Comparison of ENCODE assay signal across 8 cellular contexts in genomic region chr13:38348890-38349289, GRCh38. TPM values are rescaled to one million over a fixed set of nuclear protein-coding genes. Genes with fewer than 3 reads are reported as not detected.
A peak's percentile ranks its signal among the peaks of the same experiment; 100 is the strongest.
DNase-seq lines count a peak whose midpoint lies in the region; ATAC-seq, FAIRE-seq and TF ChIP-seq lines count a peak whose summit lies in the region.

No MANE protein-coding gene starts in this region.

- peak; percentile 19 for ATAC-seq in GM21723 (IDR thresholded peaks at IDR 0.05; ENCODE audit: unreplicated experiment)
- ATAC-seq in gastroesophageal sphincter = no peak

- H3K4me3 ChIP-seq in gastroesophageal sphincter = peak overlapping the region; percentile 73 to 77

- 1 to 2% methylated on average over 10 to 11 of the region's 11 CpGs for WGBS in gastroesophageal sphincter (ENCODE audit: low coverage in 1 of 2), 2 donors

- peak overlapping the region; percentile 72 to 95 (median 89) for H3K27ac ChIP-seq in gastroesophageal sphincter

- H3K4me1 ChIP-seq in gastroesophageal sphincter = peaks cover 5 to 30% (median 6%) of the 10 kb centered on the region in 3 donors

- no peak for TF ChIP-seq POLR2A in gastroesophageal sphincter (IDR thresholded peaks at IDR 0.05)

- TF ChIP-seq EP300 in gastroesophageal sphincter (IDR thresholded peaks at IDR 0.05) = no peak

- no peaks in the 10 kb centered on the region for H3K27me3 ChIP-seq in gastroesophageal sphincter

- intact Hi-C loops in posterior vena cava (cut with DNase I) = no loop called here

- TF ChIP-seq CTCF in gastroesophageal sphincter (IDR thresholded peaks at IDR 0.05) = no peak
- no peak for TF ChIP-seq CTCF in D721Med (IDR thresholded peaks at IDR 0.05; ENCODE audit: insufficient read depth, missing control alignments)

- H3K36me3 ChIP-seq in gastroesophageal sphincter = no peaks in the 10 kb centered on the region

- FAIRE-seq in D721Med (lab: Jason Lieb, UNC) = no peak

- no peaks in the 10 kb centered on the region for H3K9me3 ChIP-seq in gastroesophageal sphincter

- in situ Hi-C loops in KBM-7 (cut with MboI; ENCODE audit: low pct_unique_long_range_greater_than_20kb, low sequenced_read_pairs) = no loop called here

- peak; percentile 11 for DNase-seq in GM04503 (ENCODE audit: low read depth)
- peak; percentile 63 for DNase-seq in KG1 (lab: John Stamatoyannopoulos, UW)
- DNase-seq in activated T-cell treated with anti-CD3 and anti-CD28 coated beads for 48 hours (ENCODE audit: low read depth) = peak; percentile 6
- peak; percentile 31 for DNase-seq in posterior vena cava (ENCODE audit: low spot score)
- no peak for DNase-seq in D721Med (ENCODE audit: insufficient read length, low spot score)
- no peak for DNase-seq in KBM-7

RNA-seq across cellular contexts. Expression of gene UFM1, which starts 0.8 kb away (rescaled TPM):
- total RNA-seq in gastroesophageal sphincter (10 to 100 TPM; 37.9 to 66.2 (median 55.0) TPM), posterior vena cava (10 to 100 TPM; 67.7 to 95.0 TPM)

Comparison
In these comparisons a context has a peak if more than half of its experiments do, and no peak if none do; other contexts are left out.
1. DNase-seq: peak in GM04503 (single experiment), KG1 (single experiment), activated T-cell treated with anti-CD3 and anti-CD28 coated beads for 48 hours (single experiment) and posterior vena cava (single experiment); none in D721Med (single experiment) and KBM-7 (single experiment).